8 cellular contexts compared by ENCODE assay signal in genomic region chr5:141513021-141513626, GRCh38. TPM values are rescaled to one million over a fixed set of nuclear protein-coding genes. Genes with fewer than 3 reads are reported as not detected.
DNase-seq lines count a peak whose midpoint lies in the region; ATAC-seq lines count a peak whose summit lies in the region.

No MANE protein-coding gene starts in this region.

- H3K23ac ChIP-seq in mesenchymal stem cell (ENCODE audit: low read length in 2 of 2) = peak overlapping the region in 1 of 2 experiments; percentile 10

- H3K4me3 Mint-ChIP-seq in activated CD4-positive, alpha-beta T cell treated with anti-CD3 and anti-CD28 coated beads, Interleukin-2, amount 10 ng/mL, durations not matched to agents 24 days and 14 days = peak overlapping the region; percentile 84
- H3K4me3 Mint-ChIP-seq in effector memory CD8-positive, alpha-beta T cell = peak overlapping the region; percentile 83 to 85

- peaks cover 31% of the 10 kb centered on the region for H3K4me1 Mint-ChIP-seq in activated CD4-positive, alpha-beta T cell treated with anti-CD3 and anti-CD28 coated beads, Interleukin-2, amount 10 ng/mL, durations not matched to agents 24 days and 14 days
- H3K4me1 Mint-ChIP-seq in effector memory CD8-positive, alpha-beta T cell (ENCODE audit: low read depth in 2 of 2) = peaks cover 35 to 45% of the 10 kb centered on the region in 2 donors

- H3K4me1 ChIP-seq in mesenchymal stem cell (ENCODE audit: control insufficient read depth, insufficient read depth, low read depth, low read length) (peaks cover 55% of the 10 kb centered on the region), stomach smooth muscle (ENCODE audit: control insufficient read depth, insufficient read depth, low read length) (peaks cover 53% of the 10 kb centered on the region)

- H2BK120ac ChIP-seq in mesenchymal stem cell (ENCODE audit: low read depth, low read length) = peak overlapping the region; percentile 96

- peaks cover 23% of the 10 kb centered on the region for H3K36me3 Mint-ChIP-seq in activated CD4-positive, alpha-beta T cell treated with anti-CD3 and anti-CD28 coated beads, Interleukin-2, amount 10 ng/mL, durations not matched to agents 24 days and 14 days (ENCODE audit: low read depth)
- peaks cover 56% of the 10 kb centered on the region for H3K36me3 Mint-ChIP-seq in effector memory CD8-positive, alpha-beta T cell (ENCODE audit: insufficient read depth)

- peak overlapping the region; percentile 81 to 96 for H3K4ac ChIP-seq in mesenchymal stem cell (ENCODE audit: low read depth in 1 of 2, low read length in 2 of 2)

- 2% methylated on average over 30 of the region's 39 CpGs for WGBS in mesenchymal stem cell

- peak overlapping the region; percentile 95 to 97 for H3K18ac ChIP-seq in mesenchymal stem cell (ENCODE audit: low read depth in 1 of 2, low read length in 2 of 2)

- DNase-seq in NCI-H1092 treated with DMSO at 0.1 percent for 48 hours (lab: John Stamatoyannopoulos, UW) (peak; percentile 52), NCI-H1092 (lab: John Stamatoyannopoulos, UW) (no peak), mesenchymal stem cell (peak; percentile 89), NCI-H2196 (lab: John Stamatoyannopoulos, UW; ENCODE audit: unreplicated experiment) (no peak)
- DNase-seq in activated CD4-positive, alpha-beta T cell treated with anti-CD3 and anti-CD28 coated beads, Interleukin-2, amount 10 ng/mL, durations not matched to agents 24 days and 14 days = peak; percentile 77
- no peak for DNase-seq in effector memory CD8-positive, alpha-beta T cell

- intact Hi-C loops in activated CD4-positive, alpha-beta T cell treated with anti-CD3 and anti-CD28 coated beads, Interleukin-2, amount 10 ng/mL, durations not matched to agents 24 days and 14 days (cut with micrococcal nuclease) = loop anchor here (1.0 to 5.0 kb wide), 6 partner anchors 8 to 156 kb away; partner anchors contain the start of genes PCDHGA10, PCDHGA11, PCDHGA4 and PCDHGB2

- H3K9me3 Mint-ChIP-seq in activated CD4-positive, alpha-beta T cell treated with anti-CD3 and anti-CD28 coated beads, Interleukin-2, amount 10 ng/mL, durations not matched to agents 24 days and 14 days = no peaks in the 10 kb centered on the region
- no peaks in the 10 kb centered on the region for H3K9me3 Mint-ChIP-seq in effector memory CD8-positive, alpha-beta T cell

- peak overlapping the region; percentile 79 for H3K4me2 ChIP-seq in mesenchymal stem cell (ENCODE audit: low read length, poor library complexity, severe bottlenecking)

- ATAC-seq in effector memory CD8-positive, alpha-beta T cell (replicated peaks) = peak; percentile 39
- ATAC-seq in GM19351 (IDR thresholded peaks at IDR 0.05; ENCODE audit: unreplicated experiment) = no peak

- H2AK5ac ChIP-seq in mesenchymal stem cell (ENCODE audit: low read length, severe bottlenecking) = peak overlapping the region; percentile 45

- H3K27ac ChIP-seq in mesenchymal stem cell (ENCODE audit: low read length, poor library complexity, severe bottlenecking) (peak overlapping the region; percentile 98), stomach smooth muscle (ENCODE audit: low read length) (peak overlapping the region; percentile 93)

- no peaks in the 10 kb centered on the region for H3K9me3 ChIP-seq in mesenchymal stem cell (ENCODE audit: control insufficient read depth, low read length)
- no peaks in the 10 kb centered on the region for H3K9me3 ChIP-seq in stomach smooth muscle (ENCODE audit: control insufficient read depth in 2 of 2, low read length in 2 of 2)

- peaks cover 15% of the 10 kb centered on the region for H3K79me1 ChIP-seq in mesenchymal stem cell (replicated peaks; ENCODE audit: low read length, poor library complexity, severe bottlenecking)

- H3K4me3 ChIP-seq in mesenchymal stem cell (ENCODE audit: insufficient read depth in 1 of 2, low read depth in 1 of 2, low read length in 2 of 2) = peak overlapping the region; percentile 41 to 61
- H3K4me3 ChIP-seq in stomach smooth muscle (ENCODE audit: low read length in 2 of 2) = peak overlapping the region; percentile 89 to 92

- peak overlapping the region; percentile 98 for H4K8ac ChIP-seq in mesenchymal stem cell (ENCODE audit: low read length)

- peak overlapping the region; percentile 12 to 73 for H2BK12ac ChIP-seq in mesenchymal stem cell (ENCODE audit: low read length in 2 of 2)

- H3K27me3 ChIP-seq in mesenchymal stem cell (ENCODE audit: control insufficient read depth in 1 of 2, insufficient read depth in 1 of 2, low read length in 2 of 2) = no peaks in the 10 kb centered on the region
- no peaks in the 10 kb centered on the region for H3K27me3 ChIP-seq in stomach smooth muscle (ENCODE audit: control insufficient read depth in 1 of 2, insufficient read depth in 2 of 2, low read length in 2 of 2)

- H3K27me3 Mint-ChIP-seq in activated CD4-positive, alpha-beta T cell treated with anti-CD3 and anti-CD28 coated beads, Interleukin-2, amount 10 ng/mL, durations not matched to agents 24 days and 14 days = no peaks in the 10 kb centered on the region
- no peaks in the 10 kb centered on the region for H3K27me3 Mint-ChIP-seq in effector memory CD8-positive, alpha-beta T cell

- peak overlapping the region; percentile 15 for H2BK15ac ChIP-seq in mesenchymal stem cell (ENCODE audit: low read depth, poor library complexity, severe bottlenecking)

- H3K9ac ChIP-seq in mesenchymal stem cell (ENCODE audit: low read length) = peak overlapping the region; percentile 90
- H3K9ac ChIP-seq in stomach smooth muscle (ENCODE audit: low read length in 2 of 2) = peak overlapping the region; percentile 73 to 79

- H3K27ac Mint-ChIP-seq in activated CD4-positive, alpha-beta T cell treated with anti-CD3 and anti-CD28 coated beads, Interleukin-2, amount 10 ng/mL, durations not matched to agents 24 days and 14 days = peak overlapping the region; percentile 89
- peak overlapping the region; percentile 55 to 89 for H3K27ac Mint-ChIP-seq in effector memory CD8-positive, alpha-beta T cell

- peak overlapping the region in 1 of 2 experiments; percentile 90 for H3K14ac ChIP-seq in mesenchymal stem cell (ENCODE audit: low read length in 2 of 2)

- peak overlapping the region; percentile 93 for H2BK5ac ChIP-seq in mesenchymal stem cell (ENCODE audit: low read depth, low read length, poor library complexity, severe bottlenecking)

- H2AFZ ChIP-seq in mesenchymal stem cell (ENCODE audit: low read depth, low read length) = no peak overlapping the region

- H4K91ac ChIP-seq in mesenchymal stem cell (ENCODE audit: low read length) = peak overlapping the region; percentile 87

- H3K36me3 ChIP-seq in mesenchymal stem cell (ENCODE audit: control insufficient read depth in 1 of 2, insufficient read depth in 2 of 2, low read depth in 1 of 2, low read length in 2 of 2) = peaks cover 35 to 53% of the 10 kb centered on the region in 2 experiments
- H3K36me3 ChIP-seq in stomach smooth muscle (ENCODE audit: control insufficient read depth in 2 of 2, insufficient read depth in 2 of 2, low read length in 2 of 2) = peaks cover 11 to 16% of the 10 kb centered on the region in 2 donors

RNA-seq across cellular contexts. Expression of gene PCDHGC5, which starts 24.2 kb away (rescaled TPM):
- total RNA-seq in activated CD4-positive, alpha-beta T cell treated with anti-CD3 and anti-CD28 coated beads, Interleukin-2, amount 10 ng/mL, durations not matched to agents 24 days and 14 days = not detected in 2 replicates
- polyA plus RNA-seq in mesenchymal stem cell (2013, experiment 1 of 2) = 0.26 TPM
- polyA plus RNA-seq in mesenchymal stem cell (2013, experiment 2 of 2) = 0.27 TPM

RNA-seq across cellular contexts. Expression of gene PCDHGC4, which starts 28.3 kb away (rescaled TPM):
- total RNA-seq in activated CD4-positive, alpha-beta T cell treated with anti-CD3 and anti-CD28 coated beads, Interleukin-2, amount 10 ng/mL, durations not matched to agents 24 days and 14 days = not detected in 2 replicates
- 0.19 TPM for polyA plus RNA-seq in mesenchymal stem cell (2013, experiment 1 of 2)
- 0.15 TPM for polyA plus RNA-seq in mesenchymal stem cell (2013, experiment 2 of 2)

RNA-seq across cellular contexts. Expression of gene PCDHGC3, which starts 37.4 kb away (rescaled TPM):
- total RNA-seq in activated CD4-positive, alpha-beta T cell treated with anti-CD3 and anti-CD28 coated beads, Interleukin-2, amount 10 ng/mL, durations not matched to agents 24 days and 14 days = 0.24 and 0.58 TPM in 2 replicates
- 115 TPM for polyA plus RNA-seq in mesenchymal stem cell (2013, experiment 1 of 2)
- polyA plus RNA-seq in mesenchymal stem cell (2013, experiment 2 of 2) = 114 TPM

Comparison
In these comparisons a context has a peak if more than half of its experiments do, and no peak if none do; other contexts are left out.
1. DNase-seq: peak in NCI-H1092 treated with DMSO at 0.1 percent for 48 hours (single experiment), activated CD4-positive, alpha-beta T cell treated with anti-CD3 and anti-CD28 coated beads, Interleukin-2, amount 10 ng/mL, durations not matched to agents 24 days and 14 days (single experiment) and mesenchymal stem cell (single experiment); none in NCI-H1092 (single experiment), effector memory CD8-positive, alpha-beta T cell (0 of 3) and NCI-H2196 (single experiment).